Comparison of ENCODE assay signal across 8 cellular contexts in genomic region chr1:3746389-3746783, GRCh38. TPM values are rescaled to one million over a fixed set of nuclear protein-coding genes. Genes with fewer than 3 reads are reported as not detected.
A peak's percentile ranks its signal among the peaks of the same experiment; 100 is the strongest.
DNase-seq lines count a peak whose midpoint lies in the region; ATAC-seq and TF ChIP-seq lines count a peak whose summit lies in the region.

No MANE protein-coding gene starts in this region.

- no peaks in the 10 kb centered on the region for H3K36me3 ChIP-seq in CD8-positive, alpha-beta T cell (ENCODE audit: insufficient read depth, low read length)
- H3K36me3 ChIP-seq in endodermal cell (ENCODE audit: control insufficient read depth, insufficient read depth, low read length): peaks cover 19% of the 10 kb centered on the region
- no peaks in the 10 kb centered on the region for H3K36me3 ChIP-seq in neural cell (ENCODE audit: insufficient read depth, low read length)

- ATAC-seq in CD8-positive, alpha-beta T cell: no peak

- no peaks in the 10 kb centered on the region for H3F3A ChIP-seq in neural cell (ENCODE audit: insufficient read depth, low read length, poor library complexity, severe bottlenecking)

- H3K9ac ChIP-seq in endodermal cell (ENCODE audit: extremely low read depth, low read length, poor library complexity, severe bottlenecking) (peak overlapping the region; percentile 51), neural cell (ENCODE audit: low read length) (peak overlapping the region; percentile 75)

- H3K4me1 ChIP-seq in CD8-positive, alpha-beta T cell (ENCODE audit: insufficient read depth, low read length): peaks cover 10% of the 10 kb centered on the region
- peaks cover 10% of the 10 kb centered on the region for H3K4me1 ChIP-seq in endodermal cell (ENCODE audit: control insufficient read depth, insufficient read depth, low read length)

- peaks cover 5% of the 10 kb centered on the region for H3K79me2 ChIP-seq in neural cell (replicated peaks; ENCODE audit: insufficient read depth, low read length)

- CTCF ChIA-PET in CD8-positive, alpha-beta T cell (lab: Charles Lee): no interaction called here

- no peak for TF ChIP-seq RAD21 in neural cell (conservative IDR thresholded peaks at IDR 0.05)

- peak overlapping the region; percentile 73 for H3K27ac Mint-ChIP-seq in CD8-positive, alpha-beta T cell
- peak overlapping the region; percentile 86 for H3K27ac Mint-ChIP-seq in endodermal cell

- POLR2A ChIA-PET in CD8-positive, alpha-beta T cell (lab: Charles Lee): no interaction called here

- H3K9me3 ChIP-seq in CD8-positive, alpha-beta T cell (ENCODE audit: low read length): no peaks in the 10 kb centered on the region
- no peaks in the 10 kb centered on the region for H3K9me3 ChIP-seq in endodermal cell (ENCODE audit: control insufficient read depth, low read length)
- H3K9me3 ChIP-seq in neural cell (ENCODE audit: low read length): no peaks in the 10 kb centered on the region

- H3K36me3 Mint-ChIP-seq in CD8-positive, alpha-beta T cell: peaks cover 37% of the 10 kb centered on the region
- H3K36me3 Mint-ChIP-seq in endodermal cell (ENCODE audit: low read depth): peaks cover 31% of the 10 kb centered on the region

- H3K4me2 ChIP-seq in neural cell (ENCODE audit: low read length): peak overlapping the region; percentile 94

- TF ChIP-seq CTCF in CD8-positive, alpha-beta T cell (IDR thresholded peaks at IDR 0.05): no peak
- no peak for TF ChIP-seq CTCF in endodermal cell (conservative IDR thresholded peaks at IDR 0.05)
- no peak for TF ChIP-seq CTCF in neural cell (IDR thresholded peaks at IDR 0.05; ENCODE audit: poor library complexity, severe bottlenecking)

- H3K4me1 Mint-ChIP-seq in CD8-positive, alpha-beta T cell (ENCODE audit: low read depth): peaks cover 27% of the 10 kb centered on the region
- peaks cover 17% of the 10 kb centered on the region for H3K4me1 Mint-ChIP-seq in endodermal cell

- H3K27me3 Mint-ChIP-seq in CD8-positive, alpha-beta T cell (ENCODE audit: low read depth): no peaks in the 10 kb centered on the region
- peaks cover 18% of the 10 kb centered on the region for H3K27me3 Mint-ChIP-seq in endodermal cell (ENCODE audit: insufficient read depth)

- intact Hi-C loops in CD8-positive, alpha-beta T cell (cut with DNase I, micrococcal nuclease): no loop called here

- peak overlapping the region; percentile 36 for H2AFZ ChIP-seq in neural cell (ENCODE audit: low read depth, low read length)

- DNase-seq in CD8-positive, alpha-beta T cell: peak in 1 of 7 experiments; percentile 19
- DNase-seq in NCI-H748 (lab: John Stamatoyannopoulos, UW; ENCODE audit: unreplicated experiment) (peak; percentile 42), endodermal cell (peak; percentile 80), activated gamma-delta T cell (lab: John Stamatoyannopoulos, UW) (no peak), UCSD-AML1 (lab: John Stamatoyannopoulos, UW; ENCODE audit: unreplicated experiment) (no peak), NCI-H1436 (lab: John Stamatoyannopoulos, UW) (no peak), mucosa of gallbladder (ENCODE audit: low spot score) (no peak)

- peak overlapping the region; percentile 81 for H3K4me3 Mint-ChIP-seq in CD8-positive, alpha-beta T cell
- peak overlapping the region; percentile 83 for H3K4me3 Mint-ChIP-seq in endodermal cell

- 8 to 11% methylated on average over 16 to 30 of the region's 30 CpGs for WGBS in endodermal cell (ENCODE audit: insufficient coverage in 1 of 2, insufficient read length in 1 of 2), 2 experiments

- peak overlapping the region; percentile 63 for H3K4me3 ChIP-seq in CD8-positive, alpha-beta T cell (ENCODE audit: low read depth, low read length)
- H3K4me3 ChIP-seq in endodermal cell (ENCODE audit: low read length) (peak overlapping the region; percentile 86), neural cell (ENCODE audit: low read length) (peak overlapping the region; percentile 91)

- no peak overlapping the region for H3K27ac ChIP-seq in CD8-positive, alpha-beta T cell (ENCODE audit: low read depth, low read length)
- H3K27ac ChIP-seq in endodermal cell (ENCODE audit: low read depth, low read length) (no peak overlapping the region), neural cell (ENCODE audit: low read length) (peak overlapping the region; percentile 16)

- H3K9me2 ChIP-seq in neural cell (ENCODE audit: insufficient read depth, low read length): no peaks in the 10 kb centered on the region

- H3K9me3 Mint-ChIP-seq in CD8-positive, alpha-beta T cell: no peaks in the 10 kb centered on the region
- H3K9me3 Mint-ChIP-seq in endodermal cell: no peaks in the 10 kb centered on the region

- TF ChIP-seq EP300 in neural cell (conservative IDR thresholded peaks at IDR 0.05; ENCODE audit: poor library complexity, severe bottlenecking): no peak

- H3K27me3 ChIP-seq in CD8-positive, alpha-beta T cell (ENCODE audit: insufficient read depth, low read length): no peaks in the 10 kb centered on the region
- H3K27me3 ChIP-seq in endodermal cell (ENCODE audit: control insufficient read depth, insufficient read depth, low read length, poor library complexity, severe bottlenecking): peaks cover 9% of the 10 kb centered on the region
- no peaks in the 10 kb centered on the region for H3K27me3 ChIP-seq in neural cell (ENCODE audit: insufficient read depth, low read depth, low read length)

- no peaks in the 10 kb centered on the region for H4K20me1 ChIP-seq in neural cell (ENCODE audit: insufficient read depth)

TF ChIP-seq in neural cell, 6 proteins besides CTCF, POLR2A, EP300 and RAD21:
- no peak for TF ChIP-seq SMC3 (conservative IDR thresholded peaks at IDR 0.05; ENCODE audit: poor library complexity)
- TF ChIP-seq REST (IDR thresholded peaks at IDR 0.05; ENCODE audit: borderline replicate concordance): no peak
- TF ChIP-seq EZH2 (IDR thresholded peaks at IDR 0.05; ENCODE audit: borderline replicate concordance, insufficient read depth, low read length, poor library complexity, severe bottlenecking): no peak
- TF ChIP-seq POLR2AphosphoS5 (IDR thresholded peaks at IDR 0.05): no peak
- no peak for TF ChIP-seq TAF1 (IDR thresholded peaks at IDR 0.05; ENCODE audit: low read depth)
- no peak for TF ChIP-seq MXI1 (conservative IDR thresholded peaks at IDR 0.05; ENCODE audit: poor library complexity, severe bottlenecking)

RNA-seq across cellular contexts. Expression of gene CCDC27, which starts 5.9 kb away (rescaled TPM):
- not detected for total RNA-seq in CD8-positive, alpha-beta T cell
- not detected for total RNA-seq in endodermal cell
- not detected for polyA plus RNA-seq in endodermal cell (2013, experiment 1 of 2)
- not detected for polyA plus RNA-seq in endodermal cell (2013, experiment 2 of 2)
- polyA plus RNA-seq in neural cell: not detected in 2 replicates
- not detected in 2 replicates for polyA minus RNA-seq in neural cell
- total RNA-seq in mucosa of gallbladder: not detected

RNA-seq across cellular contexts. Expression of gene SMIM1, which starts 26.2 kb away (rescaled TPM):
- total RNA-seq in CD8-positive, alpha-beta T cell: 1 to 10 TPM; 1.5 to 1.6 TPM
- total RNA-seq in endodermal cell: 10 to 100 TPM; 11.1 to 15.0 TPM
- 8.3 TPM for polyA plus RNA-seq in endodermal cell (2013, experiment 1 of 2)
- 6.1 TPM for polyA plus RNA-seq in endodermal cell (2013, experiment 2 of 2)
- polyA plus RNA-seq in neural cell: not detected in 2 replicates
- polyA minus RNA-seq in neural cell: not detected in 2 replicates
- 5.9 TPM for total RNA-seq in mucosa of gallbladder

RNA-seq across cellular contexts. Expression of gene LRRC47, which starts 49.9 kb away (rescaled TPM):
- 10 to 100 TPM; 31.8 to 36.3 TPM for total RNA-seq in CD8-positive, alpha-beta T cell
- total RNA-seq in endodermal cell: 10 to 100 TPM; 49.9 to 59.7 TPM
- 33.6 TPM for polyA plus RNA-seq in endodermal cell (2013, experiment 1 of 2)
- polyA plus RNA-seq in endodermal cell (2013, experiment 2 of 2): 31.0 TPM
- 59.2 and 63.5 TPM in 2 replicates for polyA plus RNA-seq in neural cell
- polyA minus RNA-seq in neural cell: 54.2 and 68.2 TPM in 2 replicates
- 43.2 TPM for total RNA-seq in mucosa of gallbladder

Comparison
In these comparisons a context has a peak if more than half of its experiments do, and no peak if none do; other contexts are left out.
1. DNase-seq: peak in NCI-H748 (single experiment) and endodermal cell (single experiment); none in activated gamma-delta T cell (single experiment), UCSD-AML1 (single experiment), NCI-H1436 (single experiment) and mucosa of gallbladder (single experiment).
2. Peak in every context shown above with its lines, with median percentiles within 50 percentile points of each other: H3K4me3 ChIP-seq.